ENCODE assay signal across 13 cellular contexts in the genomic region with DNA sequence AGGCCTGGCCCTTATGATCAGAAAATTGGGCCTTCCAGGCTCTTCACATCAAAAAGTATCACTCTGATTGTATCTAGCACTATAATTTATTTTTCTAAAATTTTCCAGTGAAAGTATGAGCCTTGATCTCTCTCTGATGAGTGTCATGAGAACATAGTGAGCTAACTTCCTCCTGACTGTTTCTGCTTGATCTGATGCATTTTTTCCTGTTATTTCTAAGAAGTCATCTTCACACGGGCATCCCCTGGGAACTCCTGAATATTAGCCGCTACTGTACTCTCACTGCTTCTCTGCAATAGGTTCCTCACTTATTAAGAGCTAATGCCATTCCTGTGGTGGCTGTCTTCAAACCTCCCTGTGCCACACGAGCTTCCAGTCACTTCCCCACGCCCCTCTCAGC.
DNase-seq lines count a peak whose midpoint lies in the region; ATAC-seq and TF ChIP-seq lines count a peak whose summit lies in the region.
"Had no signal": no experiment of that assay in that cellular context is flagged by ENCODE, and none has a peak within 500 bp of the region (broad histone marks: within the 10 kb centered on the region; RNA-seq: fewer than 3 reads in every experiment).

No MANE protein-coding gene starts in this region.

- no peaks in the 10 kb centered on the region for H3K9me3 Mint-ChIP-seq in activated CD8-positive, alpha-beta memory T cell treated with anti-CD3 and anti-CD28 coated beads, Interleukin-2, amount 10 ng/mL, durations not matched to agents 7 days and 5 days (ENCODE audit: low read depth)
- no peaks in the 10 kb centered on the region for H3K9me3 Mint-ChIP-seq in activated CD8-positive, alpha-beta T cell treated with anti-CD3 and anti-CD28 coated beads, Interleukin-2, amount 10 ng/mL, durations not matched to agents 7 days and 5 days (ENCODE audit: insufficient read depth)
- H3K9me3 Mint-ChIP-seq in neural crest cell = no peaks in the 10 kb centered on the region

- POLR2A ChIA-PET in activated CD8-positive, alpha-beta T cell treated with anti-CD3 and anti-CD28 coated beads, Interleukin-2, amount 10 ng/mL, durations not matched to agents 7 days and 5 days (lab: Charles Lee) = interaction anchor here (0.7 to 1.4 kb wide), 6 partner anchors 8 to 126 kb away, joined by 3 to 10 read pairs (median 5); no protein-coding TSS in a partner anchor

- DNase-seq in activated CD8-positive, alpha-beta memory T cell treated with anti-CD3 and anti-CD28 coated beads, Interleukin-2, amount 10 ng/mL, durations not matched to agents 7 days and 5 days = no peak
- no peak for DNase-seq in activated CD8-positive, alpha-beta memory T cell treated with anti-CD3 and anti-CD28 coated beads, Interleukin-2, amount 50 U/mL, for 48 hours
- DNase-seq in activated CD8-positive, alpha-beta T cell treated with anti-CD3 and anti-CD28 coated beads, Interleukin-2, amount 10 ng/mL, durations not matched to agents 7 days and 5 days = no peak
- DNase-seq in neural crest cell (ENCODE audit: low read depth, low spot score) = no peak
- DNase-seq in SW 1271 (lab: John Stamatoyannopoulos, UW) = no peak
- no peak for DNase-seq in inferior parietal cortex (ENCODE audit: extremely low spot score)
- no peak for DNase-seq in NOMO-1 treated with dmso at 0.1 percent for 144 hours (lab: John Stamatoyannopoulos, UW; ENCODE audit: unreplicated experiment)
- DNase-seq: heart right ventricle, islet precursor cell, NCI-H1436, right cardiac atrium had no signal

- ATAC-seq in activated CD8-positive, alpha-beta memory T cell treated with anti-CD3 and anti-CD28 coated beads, Interleukin-2, amount 10 ng/mL, durations not matched to agents 7 days and 5 days = no peak
- peak; percentile 47 for ATAC-seq in HG02610 (IDR thresholded peaks at IDR 0.05; ENCODE audit: unreplicated experiment)
- ATAC-seq in activated CD8-positive, alpha-beta T cell treated with anti-CD3 and anti-CD28 coated beads, Interleukin-2, amount 10 ng/mL, durations not matched to agents 7 days and 5 days = peak; percentile 31
- ATAC-seq: HCT116, heart right ventricle, right cardiac atrium had no signal

- H3K4me3 Mint-ChIP-seq in activated CD8-positive, alpha-beta memory T cell treated with anti-CD3 and anti-CD28 coated beads, Interleukin-2, amount 10 ng/mL, durations not matched to agents 7 days and 5 days = no peak overlapping the region
- H3K4me3 Mint-ChIP-seq in activated CD8-positive, alpha-beta T cell treated with anti-CD3 and anti-CD28 coated beads, Interleukin-2, amount 10 ng/mL, durations not matched to agents 7 days and 5 days = peak overlapping the region; percentile 44
- H3K4me3 Mint-ChIP-seq in neural crest cell = no peak overlapping the region

- no peak for TF ChIP-seq CTCF in neural crest cell (conservative IDR thresholded peaks at IDR 0.05)

- peak overlapping the region; percentile 44 for H3K27ac Mint-ChIP-seq in activated CD8-positive, alpha-beta memory T cell treated with anti-CD3 and anti-CD28 coated beads, Interleukin-2, amount 10 ng/mL, durations not matched to agents 7 days and 5 days
- H3K27ac Mint-ChIP-seq in activated CD8-positive, alpha-beta T cell treated with anti-CD3 and anti-CD28 coated beads, Interleukin-2, amount 10 ng/mL, durations not matched to agents 7 days and 5 days = peak overlapping the region; percentile 88
- H3K27ac Mint-ChIP-seq in neural crest cell (ENCODE audit: unreplicated experiment) = peak overlapping the region; percentile 27

- H3K36me3 Mint-ChIP-seq in activated CD8-positive, alpha-beta memory T cell treated with anti-CD3 and anti-CD28 coated beads, Interleukin-2, amount 10 ng/mL, durations not matched to agents 7 days and 5 days = peaks cover 2% of the 10 kb centered on the region
- no peaks in the 10 kb centered on the region for H3K36me3 Mint-ChIP-seq in activated CD8-positive, alpha-beta T cell treated with anti-CD3 and anti-CD28 coated beads, Interleukin-2, amount 10 ng/mL, durations not matched to agents 7 days and 5 days (ENCODE audit: low read depth)
- no peaks in the 10 kb centered on the region for H3K36me3 Mint-ChIP-seq in neural crest cell (ENCODE audit: low read depth)

- CTCF ChIA-PET in activated CD8-positive, alpha-beta memory T cell treated with anti-CD3 and anti-CD28 coated beads, Interleukin-2, amount 10 ng/mL, durations not matched to agents 7 days and 5 days (lab: Charles Lee) = interaction anchor here (0.6 to 2.7 kb wide), 7 partner anchors 14 to 985 kb away, joined by 3 to 8 read pairs (median 3); no protein-coding TSS in a partner anchor
- CTCF ChIA-PET in activated CD8-positive, alpha-beta T cell treated with anti-CD3 and anti-CD28 coated beads, Interleukin-2, amount 10 ng/mL, durations not matched to agents 7 days and 5 days (lab: Charles Lee) = interaction anchor here (0.8 to 2.9 kb wide), 9 partner anchors 10 to 213 kb away, joined by 3 to 33 read pairs (median 4); no protein-coding TSS in a partner anchor

- H3K27me3 Mint-ChIP-seq in activated CD8-positive, alpha-beta memory T cell treated with anti-CD3 and anti-CD28 coated beads, Interleukin-2, amount 10 ng/mL, durations not matched to agents 7 days and 5 days = no peaks in the 10 kb centered on the region
- H3K27me3 Mint-ChIP-seq in activated CD8-positive, alpha-beta T cell treated with anti-CD3 and anti-CD28 coated beads, Interleukin-2, amount 10 ng/mL, durations not matched to agents 7 days and 5 days (ENCODE audit: low read depth) = no peaks in the 10 kb centered on the region
- no peaks in the 10 kb centered on the region for H3K27me3 Mint-ChIP-seq in neural crest cell (ENCODE audit: low read depth)

- H3K4me1 Mint-ChIP-seq in activated CD8-positive, alpha-beta memory T cell treated with anti-CD3 and anti-CD28 coated beads, Interleukin-2, amount 10 ng/mL, durations not matched to agents 7 days and 5 days = peaks cover 18% of the 10 kb centered on the region
- H3K4me1 Mint-ChIP-seq in activated CD8-positive, alpha-beta T cell treated with anti-CD3 and anti-CD28 coated beads, Interleukin-2, amount 10 ng/mL, durations not matched to agents 7 days and 5 days (ENCODE audit: low read depth) = peaks cover 51% of the 10 kb centered on the region
- no peaks in the 10 kb centered on the region for H3K4me1 Mint-ChIP-seq in neural crest cell

Comparison
In these comparisons a context has a peak if more than half of its experiments do, and no peak if none do; other contexts are left out.
1. H3K27ac Mint-ChIP-seq: peak in every context shown above with its lines; median percentile 88 in activated CD8-positive, alpha-beta T cell treated with anti-CD3 and anti-CD28 coated beads, Interleukin-2, amount 10 ng/mL, durations not matched to agents 7 days and 5 days; 44 in activated CD8-positive, alpha-beta memory T cell treated with anti-CD3 and anti-CD28 coated beads, Interleukin-2, amount 10 ng/mL, durations not matched to agents 7 days and 5 days; 27 in neural crest cell.